ENCODE assay signal across 1 cellular context in the genomic region with DNA sequence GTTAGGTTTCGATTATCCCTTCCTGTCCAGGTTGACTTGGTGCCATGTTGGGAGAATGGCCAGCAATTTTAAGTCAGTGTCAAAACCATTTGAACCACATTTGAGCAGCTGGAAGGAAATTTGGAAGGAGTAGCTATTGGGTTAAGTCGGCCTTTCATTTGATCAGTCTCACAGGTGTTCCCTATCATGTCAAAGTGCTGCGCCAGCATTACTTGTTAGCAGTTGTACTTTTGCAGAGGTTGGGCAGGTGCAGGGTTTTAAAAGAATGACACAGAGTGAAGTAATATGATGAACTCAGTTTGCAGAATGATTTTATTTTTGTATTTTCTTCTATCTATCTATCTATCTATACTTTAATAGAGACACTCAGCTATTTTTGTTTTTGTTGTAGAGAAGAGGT.
TF ChIP-seq lines count a peak whose summit lies in the region.

No MANE protein-coding gene starts in this region.

TF ChIP-seq in SK-N-SH, 30 proteins besides CTCF, POLR2A, EP300 and RAD21:
- no peak for TF ChIP-seq CHD2 (IDR thresholded peaks at IDR 0.05; ENCODE audit: low read length, partially characterized antibody)
- no peak for TF ChIP-seq FOSL2 (IDR thresholded peaks at IDR 0.05; ENCODE audit: borderline replicate concordance, low read depth)
- no peak for TF ChIP-seq RFX5 (IDR thresholded peaks at IDR 0.05; ENCODE audit: low read length)
- TF ChIP-seq, protein P1, sequence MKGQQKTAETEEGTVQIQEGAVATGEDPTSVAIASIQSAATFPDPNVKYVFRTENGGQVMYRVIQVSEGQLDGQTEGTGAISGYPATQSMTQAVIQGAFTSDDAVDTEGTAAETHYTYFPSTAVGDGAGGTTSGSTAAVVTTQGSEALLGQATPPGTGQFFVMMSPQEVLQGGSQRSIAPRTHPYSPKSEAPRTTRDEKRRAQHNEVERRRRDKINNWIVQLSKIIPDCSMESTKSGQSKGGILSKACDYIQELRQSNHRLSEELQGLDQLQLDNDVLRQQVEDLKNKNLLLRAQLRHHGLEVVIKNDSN (IDR thresholded peaks at IDR 0.05; ENCODE audit: borderline replicate concordance, low read depth), result no peak
- TF ChIP-seq RCOR1 (IDR thresholded peaks at IDR 0.05; ENCODE audit: low read length), result no peak
- TF ChIP-seq, protein P2, sequence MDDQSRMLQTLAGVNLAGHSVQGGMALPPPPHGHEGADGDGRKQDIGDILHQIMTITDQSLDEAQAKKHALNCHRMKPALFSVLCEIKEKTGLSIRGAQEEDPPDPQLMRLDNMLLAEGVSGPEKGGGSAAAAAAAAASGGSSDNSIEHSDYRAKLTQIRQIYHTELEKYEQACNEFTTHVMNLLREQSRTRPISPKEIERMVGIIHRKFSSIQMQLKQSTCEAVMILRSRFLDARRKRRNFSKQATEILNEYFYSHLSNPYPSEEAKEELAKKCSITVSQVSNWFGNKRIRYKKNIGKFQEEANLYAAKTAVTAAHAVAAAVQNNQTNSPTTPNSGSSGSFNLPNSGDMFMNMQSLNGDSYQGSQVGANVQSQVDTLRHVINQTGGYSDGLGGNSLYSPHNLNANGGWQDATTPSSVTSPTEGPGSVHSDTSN (IDR thresholded peaks at IDR 0.05), result no peak
- no peak for TF ChIP-seq MXI1 (IDR thresholded peaks at IDR 0.05; ENCODE audit: low read depth, low read length)
- no peak for TF ChIP-seq SMC3 (IDR thresholded peaks at IDR 0.05; ENCODE audit: low read depth, low read length)
- TF ChIP-seq MEF2A (IDR thresholded peaks at IDR 0.05; ENCODE audit: borderline replicate concordance, low read depth), result no peak
- TF ChIP-seq, protein P3, sequence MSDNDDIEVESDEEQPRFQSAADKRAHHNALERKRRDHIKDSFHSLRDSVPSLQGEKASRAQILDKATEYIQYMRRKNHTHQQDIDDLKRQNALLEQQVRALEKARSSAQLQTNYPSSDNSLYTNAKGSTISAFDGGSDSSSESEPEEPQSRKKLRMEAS (IDR thresholded peaks at IDR 0.05; ENCODE audit: low read depth), result no peak
- TF ChIP-seq POLR2AphosphoS5 (IDR thresholded peaks at IDR 0.05; ENCODE audit: low read depth, low read length), result no peak
- TF ChIP-seq GATA2 (CRISPR knock-in tag; IDR thresholded peaks at IDR 0.05), result no peak
- TF ChIP-seq NRF1 (IDR thresholded peaks at IDR 0.05; ENCODE audit: low read depth, low read length), result no peak
- TF ChIP-seq YY1 (IDR thresholded peaks at IDR 0.05; ENCODE audit: low read depth), result no peak
- no peak for TF ChIP-seq RXRA (IDR thresholded peaks at IDR 0.05; ENCODE audit: borderline replicate concordance, low read depth)
- no peak for TF ChIP-seq NFIC (IDR thresholded peaks at IDR 0.05; ENCODE audit: borderline replicate concordance)
- TF ChIP-seq, protein P4, sequence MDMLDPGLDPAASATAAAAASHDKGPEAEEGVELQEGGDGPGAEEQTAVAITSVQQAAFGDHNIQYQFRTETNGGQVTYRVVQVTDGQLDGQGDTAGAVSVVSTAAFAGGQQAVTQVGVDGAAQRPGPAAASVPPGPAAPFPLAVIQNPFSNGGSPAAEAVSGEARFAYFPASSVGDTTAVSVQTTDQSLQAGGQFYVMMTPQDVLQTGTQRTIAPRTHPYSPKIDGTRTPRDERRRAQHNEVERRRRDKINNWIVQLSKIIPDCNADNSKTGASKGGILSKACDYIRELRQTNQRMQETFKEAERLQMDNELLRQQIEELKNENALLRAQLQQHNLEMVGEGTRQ (IDR thresholded peaks at IDR 0.05; ENCODE audit: borderline replicate concordance, low read depth, low read length), result no peak
